Comparison of ENCODE assay signal across 22 cellular contexts in genomic region chr1:221888801-221889200, GRCh38.
"Had no signal": no experiment of that assay in that cellular context is flagged by ENCODE, and none has a peak within 500 bp of the region (broad histone marks: within the 10 kb centered on the region; RNA-seq: fewer than 3 reads in every experiment).

No MANE protein-coding gene starts in this region.

- H3K4me3 Mint-ChIP-seq: endodermal cell, immature natural killer cell, nephron had no signal

- H3K36me3 ChIP-seq: gastrocnemius medialis, left lung, lower lobe of right lung, suprapubic skin, thyroid gland, upper lobe of left lung, uterus had no signal

- H3K36me3 Mint-ChIP-seq: immature natural killer cell, naive B cell had no signal

- H3K27ac Mint-ChIP-seq: endodermal cell, nephron had no signal

- H3K9me3 Mint-ChIP-seq: immature natural killer cell, nephron had no signal

- H3K9ac ChIP-seq: parathyroid adenoma had no signal

- H3K27me3 ChIP-seq: gastrocnemius medialis, left lung, suprapubic skin, thyroid gland, upper lobe of left lung, uterus had no signal

- H3K4me1 ChIP-seq: left lung, lower lobe of right lung, parathyroid adenoma, uterus had no signal

- H3K4me3 ChIP-seq: coronary artery, gastrocnemius medialis, left lung, lower lobe of right lung, psoas muscle, skin epidermis, suprapubic skin, thyroid gland, upper lobe of left lung, uterus had no signal

- H3K4me1 Mint-ChIP-seq: immature natural killer cell, nephron had no signal

- ATAC-seq: gastrocnemius medialis, left lung, lower lobe of right lung, psoas muscle, sciatic nerve had no signal

- DNase-seq: effector CD4-positive, alpha-beta T cell; endodermal cell; erythroblast; gastrocnemius medialis; glutamatergic neuron; immature natural killer cell; left lung; lower lobe of right lung; mesendoderm; psoas muscle; retina; stimulated activated naive CD4-positive, alpha-beta T cell treated with Interleukin-2 at 50 U/mL for 16 hours; thyroid gland; upper lobe of left lung; uterus had no signal

- H3K27ac ChIP-seq: coronary artery, left lung, lower lobe of right lung, parathyroid adenoma, psoas muscle, skin epidermis, suprapubic skin, thyroid gland, upper lobe of left lung, uterus had no signal

- H3K9me3 ChIP-seq: gastrocnemius medialis, left lung, lower lobe of right lung, psoas muscle, suprapubic skin, thyroid gland, upper lobe of left lung, uterus had no signal
